In the genomic region with DNA sequence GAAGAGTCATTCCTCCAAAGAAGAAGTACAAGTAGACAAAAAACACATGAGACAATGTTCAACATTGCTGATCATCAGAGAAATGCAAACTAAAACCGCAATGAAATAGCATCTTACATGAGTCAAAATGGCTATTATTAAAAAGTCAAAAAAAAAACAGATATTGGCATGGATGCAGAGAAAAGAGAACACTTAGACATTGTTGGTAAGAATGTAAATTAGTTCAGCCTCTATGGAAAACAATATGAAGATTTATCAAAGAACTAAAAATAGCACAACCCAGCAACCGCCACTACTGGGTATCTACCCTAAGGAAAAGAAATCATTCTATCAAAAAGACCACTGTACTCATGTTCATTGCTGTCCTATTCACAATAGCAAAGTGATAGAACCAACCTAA, we compare ENCODE assay signal across 25 cellular contexts.
"Had no signal": no experiment of that assay in that cellular context is flagged by ENCODE, and none has a peak within 500 bp of the region (broad histone marks: within the 10 kb centered on the region; RNA-seq: fewer than 3 reads in every experiment).

No MANE protein-coding gene starts in this region.

- H3K9me3 Mint-ChIP-seq: activated CD8-positive, alpha-beta T cell treated with anti-CD3 and anti-CD28 coated beads for 36 hours; activated naive CD4-positive, alpha-beta T cell treated with anti-CD3 and anti-CD28 coated beads, Interleukin-2, amount 10 ng/mL, durations not matched to agents 7 days and 5 days; activated naive CD8-positive, alpha-beta T cell treated with anti-CD3 and anti-CD28 coated beads, Interleukin-2, amount 10 ng/mL, durations not matched to agents 7 days and 5 days; activated T-helper 1 cell treated with anti-CD3 and anti-CD28 coated beads, Interleukin-12 subunit alpha, Interleukin-12 subunit beta, Interleukin-2, Interleukin-4 antibody, amounts not matched to agents 30 ng/mL and 10 ng/mL and 1 ng/mL, durations not matched to agents 14 hours and 24 hours and 36 hours; activated T-helper 2 cell treated with anti-CD3 and anti-CD28 coated beads, Interferon-gamma antibody, Interleukin-2, Interleukin-4, amounts not matched to agents 10 μg/mL and 5 μg/mL and 100 μg/mL, durations not matched to agents 14 hours and 24 hours and 36 hours; T-cell; T-helper 1 cell treated with Interleukin-12 subunit alpha and Interleukin-12 subunit beta and Interleukin-4 antibody, amounts not matched to agents 30 μg/mL and 1 μg/mL, for 36 hours had no signal

- H3K4me1 Mint-ChIP-seq: activated B cell treated with CpG ODN at 0.5 μM for 24 hours; activated naive CD4-positive, alpha-beta T cell treated with anti-CD3 and anti-CD28 coated beads, Interleukin-2, amount 10 ng/mL, durations not matched to agents 7 days and 5 days; activated naive CD8-positive, alpha-beta T cell treated with anti-CD3 and anti-CD28 coated beads, Interleukin-2, amount 10 ng/mL, durations not matched to agents 7 days and 5 days; T-cell had no signal

- DNase-seq: activated B cell treated with CpG ODN at 0.5 μM for 24 hours; activated CD4-positive, alpha-beta T cell treated with anti-CD3 and anti-CD28 coated beads for 48 hours; activated CD4-positive, alpha-beta T cell treated with anti-CD3 and anti-CD28 coated beads, Interleukin-2, amount 50 U/mL, for 1 hour; activated CD4-positive, alpha-beta T cell treated with anti-CD3 and anti-CD28 coated beads, Interleukin-2, amount 50 U/mL, for 48 hours; activated CD8-positive, alpha-beta memory T cell treated with anti-CD3 and anti-CD28 coated beads for 24 hours; activated CD8-positive, alpha-beta T cell treated with anti-CD3 and anti-CD28 coated beads for 36 hours; activated effector memory CD4-positive, alpha-beta T cell treated with anti-CD3 and anti-CD28 coated beads, Interleukin-2, amount 50 U/mL, for 16 hours; activated naive CD4-positive, alpha-beta T cell treated with anti-CD3 and anti-CD28 coated beads, Interleukin-2, amount 10 ng/mL, durations not matched to agents 7 days and 5 days; activated naive CD8-positive, alpha-beta T cell treated with anti-CD3 and anti-CD28 coated beads, Interleukin-2, amount 10 ng/mL, durations not matched to agents 7 days and 5 days; activated T-cell treated with anti-CD3 and anti-CD28 coated beads, Interleukin-2, amount 50 U/mL, for 48 hours; brain microvascular endothelial cell; caudate nucleus; cortex of kidney; dermis blood vessel endothelial cell; effector CD8-positive, alpha-beta T cell; esophagus squamous epithelium; glutamatergic neuron; heart left ventricle; T-cell; T-helper 9 cell; WERI-Rb-1 had no signal

- H3K4me3 Mint-ChIP-seq: activated B cell treated with CpG ODN at 0.5 μM for 24 hours; activated CD8-positive, alpha-beta T cell treated with anti-CD3 and anti-CD28 coated beads for 36 hours; activated naive CD4-positive, alpha-beta T cell treated with anti-CD3 and anti-CD28 coated beads, Interleukin-2, amount 10 ng/mL, durations not matched to agents 7 days and 5 days; activated naive CD8-positive, alpha-beta T cell treated with anti-CD3 and anti-CD28 coated beads, Interleukin-2, amount 10 ng/mL, durations not matched to agents 7 days and 5 days; activated T-helper 1 cell treated with anti-CD3 and anti-CD28 coated beads, Interleukin-12 subunit alpha, Interleukin-12 subunit beta, Interleukin-2, Interleukin-4 antibody, amounts not matched to agents 30 ng/mL and 10 ng/mL and 1 ng/mL, durations not matched to agents 14 hours and 24 hours and 36 hours; T-cell; T-helper 1 cell treated with Interleukin-12 subunit alpha and Interleukin-12 subunit beta and Interleukin-4 antibody, amounts not matched to agents 30 μg/mL and 1 μg/mL, for 36 hours had no signal

- H3K27ac Mint-ChIP-seq: activated B cell treated with CpG ODN at 0.5 μM for 24 hours; activated CD8-positive, alpha-beta T cell treated with anti-CD3 and anti-CD28 coated beads for 36 hours; activated naive CD4-positive, alpha-beta T cell treated with anti-CD3 and anti-CD28 coated beads, Interleukin-2, amount 10 ng/mL, durations not matched to agents 7 days and 5 days; activated naive CD4-positive, alpha-beta T cell treated with anti-CD3 and anti-CD28 coated beads, Interleukin-2, amount 50 U/mL, for 72 hours; activated naive CD8-positive, alpha-beta T cell treated with anti-CD3 and anti-CD28 coated beads, Interleukin-2, amount 10 ng/mL, durations not matched to agents 7 days and 5 days; activated T-helper 1 cell treated with anti-CD3 and anti-CD28 coated beads, Interleukin-12 subunit alpha, Interleukin-12 subunit beta, Interleukin-2, Interleukin-4 antibody, amounts not matched to agents 30 ng/mL and 10 ng/mL and 1 ng/mL, durations not matched to agents 14 hours and 24 hours and 36 hours; activated T-helper 2 cell treated with anti-CD3 and anti-CD28 coated beads, Interferon-gamma antibody, Interleukin-2, Interleukin-4, amounts not matched to agents 10 μg/mL and 5 μg/mL and 100 μg/mL, durations not matched to agents 14 hours and 24 hours and 36 hours; T-cell; T-helper 1 cell treated with Interleukin-12 subunit alpha and Interleukin-12 subunit beta and Interleukin-4 antibody, amounts not matched to agents 30 μg/mL and 1 μg/mL, for 36 hours had no signal

- H3K36me3 Mint-ChIP-seq: activated naive CD4-positive, alpha-beta T cell treated with anti-CD3 and anti-CD28 coated beads, Interleukin-2, amount 10 ng/mL, durations not matched to agents 7 days and 5 days; activated naive CD4-positive, alpha-beta T cell treated with anti-CD3 and anti-CD28 coated beads, Interleukin-2, amount 50 U/mL, for 72 hours; activated naive CD8-positive, alpha-beta T cell treated with anti-CD3 and anti-CD28 coated beads, Interleukin-2, amount 10 ng/mL, durations not matched to agents 7 days and 5 days; T-cell had no signal

- H3K27me3 Mint-ChIP-seq: activated B cell treated with CpG ODN at 0.5 μM for 24 hours; activated naive CD4-positive, alpha-beta T cell treated with anti-CD3 and anti-CD28 coated beads, Interleukin-2, amount 10 ng/mL, durations not matched to agents 7 days and 5 days; activated naive CD8-positive, alpha-beta T cell treated with anti-CD3 and anti-CD28 coated beads, Interleukin-2, amount 10 ng/mL, durations not matched to agents 7 days and 5 days had no signal
